ENCODE assay signal across 17 cellular contexts in genomic region chr9:76112151-76112550, GRCh38.
DNase-seq lines count a peak whose midpoint lies in the region; ATAC-seq and TF ChIP-seq lines count a peak whose summit lies in the region.
"Had no signal": no experiment of that assay in that cellular context is flagged by ENCODE, and none has a peak within 500 bp of the region (broad histone marks: within the 10 kb centered on the region; RNA-seq: fewer than 3 reads in every experiment).

No MANE protein-coding gene starts in this region.

- peak overlapping the region; percentile 49 to 92 for H3K27ac ChIP-seq in thoracic aorta
- H3K27ac ChIP-seq: 22Rv1, A549, C4-2B had no signal

- no peak for TF ChIP-seq CTCF in thoracic aorta (IDR thresholded peaks at IDR 0.05)
- TF ChIP-seq CTCF in GM13976 (IDR thresholded peaks at IDR 0.05; ENCODE audit: borderline replicate concordance, control extremely low read depth, extremely low read depth, insufficient read depth, missing control alignments): no peak

- DNase-seq in thoracic aorta (ENCODE audit: low spot score): no peak
- DNase-seq in NCI-H510A treated with DMSO at 0.1 percent for 48 hours (lab: John Stamatoyannopoulos, UW): no peak
- DNase-seq in T-helper 9 cell: no peak
- no peak for DNase-seq in GM13976 (ENCODE audit: low spot score)
- DNase-seq: AML-193; Caco-2; CD4-positive, alpha-beta T cell; H9; Kasumi-1; KBM-7 had no signal

- H3K4me3 ChIP-seq in thoracic aorta: no peak overlapping the region
- H3K4me3 ChIP-seq: A549 had no signal

- H3K36me3 ChIP-seq in thoracic aorta: no peaks in the 10 kb centered on the region

- ATAC-seq in GM18519 (IDR thresholded peaks at IDR 0.05; ENCODE audit: low FRiP score, unreplicated experiment) (peak; percentile 60), GM21723 (IDR thresholded peaks at IDR 0.05; ENCODE audit: unreplicated experiment) (peak; percentile 51), HG03565 (IDR thresholded peaks at IDR 0.05; ENCODE audit: unreplicated experiment) (peak; percentile 58), thoracic aorta (ENCODE audit: insufficient number of reproducible peaks, low FRiP score, low read depth) (no peak)
- ATAC-seq: A549, HepG2 had no signal

- H3K4me1 ChIP-seq in thoracic aorta (ENCODE audit: control insufficient read depth in 1 of 2, low read depth in 2 of 2): peaks cover 60 to 82% of the 10 kb centered on the region in 2 donors
- H3K4me1 ChIP-seq: A549, Caco-2 had no signal

- no peaks in the 10 kb centered on the region for H3K9me3 ChIP-seq in thoracic aorta
- H3K9me3 ChIP-seq: A549, Caco-2 had no signal

- no peaks in the 10 kb centered on the region for H3K27me3 ChIP-seq in thoracic aorta (replicated peaks; ENCODE audit: insufficient read depth)

- in situ Hi-C loops in GM13976 (cut with MboI; ENCODE audit: low sequenced_read_pairs, unreplicated experiment): no loop called here
